In genomic region chr6:10505529-10505928, GRCh38 we compare ENCODE assay signal across 1 cellular context.
A peak's percentile ranks its signal among the peaks of the same experiment; 100 is the strongest.
TF ChIP-seq lines count a peak whose summit lies in the region.

No MANE protein-coding gene starts in this region.

TF ChIP-seq in HepG2, 621 proteins besides CTCF, POLR2A, EP300 and RAD21 (continued from another document and continues in another):
- TF ChIP-seq BATF2 (CRISPR knock-in tag; IDR thresholded peaks at IDR 0.05) = no peak
- TF ChIP-seq EHMT2 (IDR thresholded peaks at IDR 0.05; ENCODE audit: borderline replicate concordance, low read depth, low read length) = peak; percentile 74; the same call in 1 of the 2 replicates
- TF ChIP-seq ZBTB44 (CRISPR knock-in tag; IDR thresholded peaks at IDR 0.05) = no peak
- peak; percentile 34; the same call in 1 of the 2 replicates for TF ChIP-seq MAZ (IDR thresholded peaks at IDR 0.05; ENCODE audit: borderline replicate concordance, low read depth, low read length)
- peak; percentile 71 for TF ChIP-seq MAZ (CRISPR knock-in tag; IDR thresholded peaks at IDR 0.05; ENCODE audit: low read depth)
- TF ChIP-seq ZNF253 (CRISPR knock-in tag; IDR thresholded peaks at IDR 0.05; ENCODE audit: borderline replicate concordance) = no peak
- TF ChIP-seq DPF2 (CRISPR knock-in tag; IDR thresholded peaks at IDR 0.05; ENCODE audit: borderline replicate concordance, low read depth) = peak; percentile 70; the same call in 1 of the 2 replicates
- TF ChIP-seq MAFF (IDR thresholded peaks at IDR 0.05; ENCODE audit: low read depth, low read length) = peak; percentile 11; the same call in 1 of the 2 replicates
- peak; percentile 37; the same call in 1 of the 2 replicates for TF ChIP-seq CSRNP1 (CRISPR knock-in tag; IDR thresholded peaks at IDR 0.05)
- TF ChIP-seq AFF4 (CRISPR knock-in tag; IDR thresholded peaks at IDR 0.05) = no peak
- no peak for TF ChIP-seq MZF1 (CRISPR knock-in tag; IDR thresholded peaks at IDR 0.05; ENCODE audit: borderline replicate concordance)
- TF ChIP-seq REPIN1 (CRISPR knock-in tag; IDR thresholded peaks at IDR 0.05; ENCODE audit: borderline replicate concordance, low read depth) = 0 out of 2 replicates have a peak, but pooled peaks have one; percentile 58
- TF ChIP-seq ZNF605 (CRISPR knock-in tag; IDR thresholded peaks at IDR 0.05) = 0 out of 2 replicates have a peak, but pooled peaks have one; percentile 60
- TF ChIP-seq FOXC1 (CRISPR knock-in tag; IDR thresholded peaks at IDR 0.05; ENCODE audit: borderline replicate concordance) = no peak
- TF ChIP-seq NRL (CRISPR knock-in tag; IDR thresholded peaks at IDR 0.05; ENCODE audit: borderline replicate concordance) = no peak
- TF ChIP-seq ZNF780A (CRISPR knock-in tag; IDR thresholded peaks at IDR 0.05) = no peak
- no peak for TF ChIP-seq SMAD9 (CRISPR knock-in tag; IDR thresholded peaks at IDR 0.05)
- no peak for TF ChIP-seq AKAP8 (CRISPR knock-in tag; IDR thresholded peaks at IDR 0.05)
- TF ChIP-seq, protein P1, sequence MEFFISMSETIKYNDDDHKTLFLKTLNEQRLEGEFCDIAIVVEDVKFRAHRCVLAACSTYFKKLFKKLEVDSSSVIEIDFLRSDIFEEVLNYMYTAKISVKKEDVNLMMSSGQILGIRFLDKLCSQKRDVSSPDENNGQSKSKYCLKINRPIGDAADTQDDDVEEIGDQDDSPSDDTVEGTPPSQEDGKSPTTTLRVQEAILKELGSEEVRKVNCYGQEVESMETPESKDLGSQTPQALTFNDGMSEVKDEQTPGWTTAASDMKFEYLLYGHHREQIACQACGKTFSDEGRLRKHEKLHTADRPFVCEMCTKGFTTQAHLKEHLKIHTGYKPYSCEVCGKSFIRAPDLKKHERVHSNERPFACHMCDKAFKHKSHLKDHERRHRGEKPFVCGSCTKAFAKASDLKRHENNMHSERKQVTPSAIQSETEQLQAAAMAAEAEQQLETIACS (CRISPR knock-in tag; IDR thresholded peaks at IDR 0.05) = no peak
- peak; percentile 94 for TF ChIP-seq HMG20B (CRISPR knock-in tag; conservative IDR thresholded peaks at IDR 0.05)
- TF ChIP-seq SETDB1 (CRISPR knock-in tag; IDR thresholded peaks at IDR 0.05; ENCODE audit: borderline replicate concordance) = no peak
- no peak for TF ChIP-seq CENPX (CRISPR knock-in tag; IDR thresholded peaks at IDR 0.05)
- TF ChIP-seq TP53 (CRISPR knock-in tag; conservative IDR thresholded peaks at IDR 0.05) = no peak
- peak; percentile 97 for TF ChIP-seq SMAD3 (CRISPR knock-in tag; IDR thresholded peaks at IDR 0.05)
- TF ChIP-seq ARHGAP35 (CRISPR knock-in tag; IDR thresholded peaks at IDR 0.05; ENCODE audit: borderline replicate concordance) = no peak
- no peak for TF ChIP-seq SP140L (CRISPR knock-in tag; IDR thresholded peaks at IDR 0.05; ENCODE audit: borderline replicate concordance)
- no peak for TF ChIP-seq ZNF776 (CRISPR knock-in tag; IDR thresholded peaks at IDR 0.05)
- TF ChIP-seq, protein P2, sequence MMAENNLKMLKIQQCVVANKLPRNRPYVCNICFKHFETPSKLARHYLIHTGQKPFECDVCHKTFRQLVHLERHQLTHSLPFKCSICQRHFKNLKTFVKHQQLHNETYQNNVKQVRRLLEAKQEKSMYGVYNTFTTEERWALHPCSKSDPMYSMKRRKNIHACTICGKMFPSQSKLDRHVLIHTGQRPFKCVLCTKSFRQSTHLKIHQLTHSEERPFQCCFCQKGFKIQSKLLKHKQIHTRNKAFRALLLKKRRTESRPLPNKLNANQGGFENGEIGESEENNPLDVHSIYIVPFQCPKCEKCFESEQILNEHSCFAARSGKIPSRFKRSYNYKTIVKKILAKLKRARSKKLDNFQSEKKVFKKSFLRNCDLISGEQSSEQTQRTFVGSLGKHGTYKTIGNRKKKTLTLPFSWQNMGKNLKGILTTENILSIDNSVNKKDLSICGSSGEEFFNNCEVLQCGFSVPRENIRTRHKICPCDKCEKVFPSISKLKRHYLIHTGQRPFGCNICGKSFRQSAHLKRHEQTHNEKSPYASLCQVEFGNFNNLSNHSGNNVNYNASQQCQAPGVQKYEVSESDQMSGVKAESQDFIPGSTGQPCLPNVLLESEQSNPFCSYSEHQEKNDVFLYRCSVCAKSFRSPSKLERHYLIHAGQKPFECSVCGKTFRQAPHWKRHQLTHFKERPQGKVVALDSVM (CRISPR knock-in tag; IDR thresholded peaks at IDR 0.05) = no peak
- TF ChIP-seq ZNF703 (CRISPR knock-in tag; IDR thresholded peaks at IDR 0.05; ENCODE audit: borderline replicate concordance) = no peak
- peak; percentile 93 for TF ChIP-seq FOXO1 (CRISPR knock-in tag; IDR thresholded peaks at IDR 0.05)
- TF ChIP-seq, protein P3, sequence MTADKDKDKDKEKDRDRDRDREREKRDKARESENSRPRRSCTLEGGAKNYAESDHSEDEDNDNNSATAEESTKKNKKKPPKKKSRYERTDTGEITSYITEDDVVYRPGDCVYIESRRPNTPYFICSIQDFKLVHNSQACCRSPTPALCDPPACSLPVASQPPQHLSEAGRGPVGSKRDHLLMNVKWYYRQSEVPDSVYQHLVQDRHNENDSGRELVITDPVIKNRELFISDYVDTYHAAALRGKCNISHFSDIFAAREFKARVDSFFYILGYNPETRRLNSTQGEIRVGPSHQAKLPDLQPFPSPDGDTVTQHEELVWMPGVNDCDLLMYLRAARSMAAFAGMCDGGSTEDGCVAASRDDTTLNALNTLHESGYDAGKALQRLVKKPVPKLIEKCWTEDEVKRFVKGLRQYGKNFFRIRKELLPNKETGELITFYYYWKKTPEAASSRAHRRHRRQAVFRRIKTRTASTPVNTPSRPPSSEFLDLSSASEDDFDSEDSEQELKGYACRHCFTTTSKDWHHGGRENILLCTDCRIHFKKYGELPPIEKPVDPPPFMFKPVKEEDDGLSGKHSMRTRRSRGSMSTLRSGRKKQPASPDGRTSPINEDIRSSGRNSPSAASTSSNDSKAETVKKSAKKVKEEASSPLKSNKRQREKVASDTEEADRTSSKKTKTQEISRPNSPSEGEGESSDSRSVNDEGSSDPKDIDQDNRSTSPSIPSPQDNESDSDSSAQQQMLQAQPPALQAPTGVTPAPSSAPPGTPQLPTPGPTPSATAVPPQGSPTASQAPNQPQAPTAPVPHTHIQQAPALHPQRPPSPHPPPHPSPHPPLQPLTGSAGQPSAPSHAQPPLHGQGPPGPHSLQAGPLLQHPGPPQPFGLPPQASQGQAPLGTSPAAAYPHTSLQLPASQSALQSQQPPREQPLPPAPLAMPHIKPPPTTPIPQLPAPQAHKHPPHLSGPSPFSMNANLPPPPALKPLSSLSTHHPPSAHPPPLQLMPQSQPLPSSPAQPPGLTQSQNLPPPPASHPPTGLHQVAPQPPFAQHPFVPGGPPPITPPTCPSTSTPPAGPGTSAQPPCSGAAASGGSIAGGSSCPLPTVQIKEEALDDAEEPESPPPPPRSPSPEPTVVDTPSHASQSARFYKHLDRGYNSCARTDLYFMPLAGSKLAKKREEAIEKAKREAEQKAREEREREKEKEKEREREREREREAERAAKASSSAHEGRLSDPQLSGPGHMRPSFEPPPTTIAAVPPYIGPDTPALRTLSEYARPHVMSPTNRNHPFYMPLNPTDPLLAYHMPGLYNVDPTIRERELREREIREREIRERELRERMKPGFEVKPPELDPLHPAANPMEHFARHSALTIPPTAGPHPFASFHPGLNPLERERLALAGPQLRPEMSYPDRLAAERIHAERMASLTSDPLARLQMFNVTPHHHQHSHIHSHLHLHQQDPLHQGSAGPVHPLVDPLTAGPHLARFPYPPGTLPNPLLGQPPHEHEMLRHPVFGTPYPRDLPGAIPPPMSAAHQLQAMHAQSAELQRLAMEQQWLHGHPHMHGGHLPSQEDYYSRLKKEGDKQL (CRISPR knock-in tag; IDR thresholded peaks at IDR 0.05; ENCODE audit: low read depth) = peak; percentile 93
- TF ChIP-seq PAX8 (CRISPR knock-in tag; IDR thresholded peaks at IDR 0.05; ENCODE audit: borderline replicate concordance) = no peak
- 0 out of 2 replicates have a peak, but pooled peaks have one; percentile 40 for TF ChIP-seq MIER2 (CRISPR knock-in tag; IDR thresholded peaks at IDR 0.05)
- TF ChIP-seq ZNF644 (CRISPR knock-in tag; IDR thresholded peaks at IDR 0.05; ENCODE audit: low read depth) = peak; percentile 82
- no peak for TF ChIP-seq ZNF577 (CRISPR knock-in tag; IDR thresholded peaks at IDR 0.05; ENCODE audit: borderline replicate concordance, low read depth)
- TF ChIP-seq ZNF616 (CRISPR knock-in tag; IDR thresholded peaks at IDR 0.05; ENCODE audit: low read depth) = no peak
- TF ChIP-seq TFDP2 (CRISPR knock-in tag; IDR thresholded peaks at IDR 0.05) = no peak
- peak; percentile 43; the same call in 1 of the 2 replicates for TF ChIP-seq ZNF652 (CRISPR knock-in tag; IDR thresholded peaks at IDR 0.05; ENCODE audit: borderline replicate concordance, low read depth)
- TF ChIP-seq PHB2 (IDR thresholded peaks at IDR 0.05; ENCODE audit: partially characterized antibody) = no peak
- TF ChIP-seq KMT2B (CRISPR knock-in tag; IDR thresholded peaks at IDR 0.05) = 0 out of 2 replicates have a peak, but pooled peaks have one; percentile 49
- no peak for TF ChIP-seq PLSCR1 (CRISPR knock-in tag; IDR thresholded peaks at IDR 0.05; ENCODE audit: borderline replicate concordance)
- TF ChIP-seq ZNF33B (CRISPR knock-in tag; IDR thresholded peaks at IDR 0.05) = 0 out of 2 replicates have a peak, but pooled peaks have one; percentile 42
